18 cellular contexts compared by ENCODE assay signal in genomic region chr20:51199920-51200319, GRCh38.
"Had no signal": no experiment of that assay in that cellular context is flagged by ENCODE, and none has a peak within 500 bp of the region (broad histone marks: within the 10 kb centered on the region; RNA-seq: fewer than 3 reads in every experiment).

No MANE protein-coding gene starts in this region.

- H3K4me3 Mint-ChIP-seq: activated naive CD4-positive, alpha-beta T cell treated with anti-CD3 and anti-CD28 coated beads for 36 hours; activated naive CD8-positive, alpha-beta T cell treated with anti-CD3 and anti-CD28 coated beads, Interleukin-2, amount 50 U/mL, for 24 hours; activated T-helper 17 cell treated with anti-CD3 and anti-CD28 coated beads, Interleukin-2, amount 50 U/mL, for 72 hours; naive thymus-derived CD4-positive, alpha-beta T cell; stimulated activated memory B cell treated with anti-CD40 and anti-IgM and Interleukin-4, amounts not matched to agents 10 μg/mL and 1 μg/mL and 100 μg/mL, for 72 hours had no signal

- FAIRE-seq: endothelial cell of umbilical vein had no signal

- DNase-seq: activated CD4-positive, alpha-beta T cell treated with anti-CD3 and anti-CD28 coated beads, Interleukin-2, amount 50 U/mL, for 1 hour; activated naive CD4-positive, alpha-beta T cell treated with anti-CD3 and anti-CD28 coated beads for 36 hours; activated naive CD8-positive, alpha-beta T cell treated with anti-CD3 and anti-CD28 coated beads, Interleukin-2, amount 50 U/mL, for 24 hours; aorta; cortex of kidney; effector CD4-positive, alpha-beta T cell; esophagus squamous epithelium; hippocampal formation; left ventricle myocardium inferior; mucosa of descending colon; naive thymus-derived CD4-positive, alpha-beta T cell; stimulated activated CD4-positive, alpha-beta T cell treated with anti-CD3 and anti-CD28 coated beads, Interleukin-12 subunit alpha, Interleukin-12 subunit beta, amount 100 ng/mL, for 4 hours; thyroid gland had no signal

- H3K27me3 ChIP-seq: thyroid gland had no signal

- H3K27ac Mint-ChIP-seq: activated naive CD4-positive, alpha-beta T cell treated with anti-CD3 and anti-CD28 coated beads for 36 hours; activated naive CD8-positive, alpha-beta T cell treated with anti-CD3 and anti-CD28 coated beads, Interleukin-2, amount 50 U/mL, for 24 hours; activated T-helper 17 cell treated with anti-CD3 and anti-CD28 coated beads, Interleukin-2, amount 50 U/mL, for 72 hours; naive thymus-derived CD4-positive, alpha-beta T cell; stimulated activated memory B cell treated with anti-CD40 and anti-IgM and Interleukin-4, amounts not matched to agents 10 μg/mL and 1 μg/mL and 100 μg/mL, for 72 hours had no signal

- H3K36me3 ChIP-seq: esophagus squamous epithelium, left ventricle myocardium inferior, thyroid gland had no signal

- H3K9me3 ChIP-seq: esophagus squamous epithelium, left ventricle myocardium inferior, mucosa of descending colon, thyroid gland had no signal

- H3K36me3 Mint-ChIP-seq: stimulated activated memory B cell treated with anti-CD40 and anti-IgM and Interleukin-4, amounts not matched to agents 10 μg/mL and 1 μg/mL and 100 μg/mL, for 72 hours had no signal

- H3K9me3 Mint-ChIP-seq: activated naive CD4-positive, alpha-beta T cell treated with anti-CD3 and anti-CD28 coated beads for 36 hours; activated naive CD8-positive, alpha-beta T cell treated with anti-CD3 and anti-CD28 coated beads, Interleukin-2, amount 50 U/mL, for 24 hours; activated T-helper 17 cell treated with anti-CD3 and anti-CD28 coated beads, Interleukin-2, amount 50 U/mL, for 72 hours had no signal

- H3K4me1 ChIP-seq: left ventricle myocardium inferior, parathyroid adenoma, thyroid gland had no signal

- H3K4me1 Mint-ChIP-seq: activated naive CD8-positive, alpha-beta T cell treated with anti-CD3 and anti-CD28 coated beads, Interleukin-2, amount 50 U/mL, for 24 hours; activated T-helper 17 cell treated with anti-CD3 and anti-CD28 coated beads, Interleukin-2, amount 50 U/mL, for 72 hours; naive thymus-derived CD4-positive, alpha-beta T cell; stimulated activated memory B cell treated with anti-CD40 and anti-IgM and Interleukin-4, amounts not matched to agents 10 μg/mL and 1 μg/mL and 100 μg/mL, for 72 hours had no signal

- ATAC-seq: activated CD4-positive, CD25-positive, alpha-beta regulatory T cell treated with anti-CD3 and anti-CD28 coated beads, Interleukin-2, amount 50 U/mL, for 24 hours; activated naive CD8-positive, alpha-beta T cell treated with anti-CD3 and anti-CD28 coated beads, Interleukin-2, amount 50 U/mL, for 24 hours; activated T-helper 17 cell treated with anti-CD3 and anti-CD28 coated beads, Interleukin-2, amount 50 U/mL, for 72 hours; mucosa of descending colon; naive thymus-derived CD4-positive, alpha-beta T cell; stimulated activated memory B cell treated with anti-CD40 and anti-IgM and Interleukin-4, amounts not matched to agents 10 μg/mL and 1 μg/mL and 100 μg/mL, for 72 hours had no signal

- H3K27ac ChIP-seq: esophagus squamous epithelium, left ventricle myocardium inferior, parathyroid adenoma, thyroid gland had no signal

- H3K4me3 ChIP-seq: esophagus squamous epithelium, left ventricle myocardium inferior, mucosa of descending colon, thyroid gland had no signal
